2 cellular contexts compared by ENCODE assay signal in genomic region chr4:101977096-101977495, GRCh38.
TF ChIP-seq lines count a peak whose summit lies in the region.

No MANE protein-coding gene starts in this region.

TF ChIP-seq in HCT116, 20 proteins besides CTCF, POLR2A, EP300 and RAD21 (continued from another document):
- TF ChIP-seq ZBTB33 (IDR thresholded peaks at IDR 0.05; ENCODE audit: extremely low read depth, insufficient replicate concordance, low read length) (no peak), FOSL1 (IDR thresholded peaks at IDR 0.05; ENCODE audit: low read depth) (peak; percentile 87), EZH2phosphoT487 (IDR thresholded peaks at IDR 0.05; ENCODE audit: borderline replicate concordance) (no peak), ZNF274 (IDR thresholded peaks at IDR 0.05; ENCODE audit: low read depth, low read length) (no peak), CBX3 (IDR thresholded peaks at IDR 0.05; ENCODE audit: low read depth) (peak; percentile 98), POLR2AphosphoS5 (IDR thresholded peaks at IDR 0.05; ENCODE audit: low read depth, low read length) (peak; percentile 42; the same call in 1 of the 2 replicates), EZH2 (IDR thresholded peaks at IDR 0.05) (no peak), TCF7L2 (IDR thresholded peaks at IDR 0.05; ENCODE audit: borderline replicate concordance, extremely low read depth, insufficient read depth, insufficient read length) (no peak), SRF (IDR thresholded peaks at IDR 0.05; ENCODE audit: low read depth) (peak; percentile 46; the same call in 1 of the 2 replicates), SIN3A (IDR thresholded peaks at IDR 0.05; ENCODE audit: low read depth) (peak; percentile 77; the same call in 1 of the 2 replicates), YY1 (IDR thresholded peaks at IDR 0.05; ENCODE audit: extremely low read depth, insufficient replicate concordance, low read depth, low read length) (no peak), SP1 (IDR thresholded peaks at IDR 0.05; ENCODE audit: low read depth) (peak; percentile 87), EGR1 (IDR thresholded peaks at IDR 0.05; ENCODE audit: low read depth) (no peak)
- TF ChIP-seq, protein P1, sequence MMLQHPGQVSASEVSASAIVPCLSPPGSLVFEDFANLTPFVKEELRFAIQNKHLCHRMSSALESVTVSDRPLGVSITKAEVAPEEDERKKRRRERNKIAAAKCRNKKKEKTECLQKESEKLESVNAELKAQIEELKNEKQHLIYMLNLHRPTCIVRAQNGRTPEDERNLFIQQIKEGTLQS (IDR thresholded peaks at IDR 0.05) = peak; percentile 59; the same call in 1 of the 2 replicates
- TF ChIP-seq, protein P2, sequence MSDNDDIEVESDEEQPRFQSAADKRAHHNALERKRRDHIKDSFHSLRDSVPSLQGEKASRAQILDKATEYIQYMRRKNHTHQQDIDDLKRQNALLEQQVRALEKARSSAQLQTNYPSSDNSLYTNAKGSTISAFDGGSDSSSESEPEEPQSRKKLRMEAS (IDR thresholded peaks at IDR 0.05) = peak; percentile 91

TF ChIP-seq in SK-N-SH, 30 proteins besides CTCF, POLR2A, EP300 and RAD21 (continued from another document):
- TF ChIP-seq, protein P3, sequence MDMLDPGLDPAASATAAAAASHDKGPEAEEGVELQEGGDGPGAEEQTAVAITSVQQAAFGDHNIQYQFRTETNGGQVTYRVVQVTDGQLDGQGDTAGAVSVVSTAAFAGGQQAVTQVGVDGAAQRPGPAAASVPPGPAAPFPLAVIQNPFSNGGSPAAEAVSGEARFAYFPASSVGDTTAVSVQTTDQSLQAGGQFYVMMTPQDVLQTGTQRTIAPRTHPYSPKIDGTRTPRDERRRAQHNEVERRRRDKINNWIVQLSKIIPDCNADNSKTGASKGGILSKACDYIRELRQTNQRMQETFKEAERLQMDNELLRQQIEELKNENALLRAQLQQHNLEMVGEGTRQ (IDR thresholded peaks at IDR 0.05; ENCODE audit: borderline replicate concordance, low read depth, low read length) = no peak
- TF ChIP-seq RXRA (IDR thresholded peaks at IDR 0.05; ENCODE audit: borderline replicate concordance, low read depth) (peak; percentile 44; the same call in 1 of the 2 replicates), RCOR1 (IDR thresholded peaks at IDR 0.05; ENCODE audit: low read length) (no peak), ZBTB33 (IDR thresholded peaks at IDR 0.05; ENCODE audit: borderline replicate concordance, low read depth) (peak; percentile 48; the same call in 1 of the 2 replicates), TEAD4 (IDR thresholded peaks at IDR 0.05; ENCODE audit: borderline replicate concordance, insufficient read depth) (peak; percentile 78), FOSL2 (IDR thresholded peaks at IDR 0.05; ENCODE audit: borderline replicate concordance, low read depth) (peak; percentile 95), CHD2 (IDR thresholded peaks at IDR 0.05; ENCODE audit: low read length, partially characterized antibody) (no peak), SMC3 (IDR thresholded peaks at IDR 0.05; ENCODE audit: low read depth, low read length) (no peak), GABPA (IDR thresholded peaks at IDR 0.05; ENCODE audit: low read depth) (no peak), FOXJ3 (CRISPR knock-in tag; IDR thresholded peaks at IDR 0.05) (no peak), GATA2 (CRISPR knock-in tag; IDR thresholded peaks at IDR 0.05) (no peak), JUND (IDR thresholded peaks at IDR 0.05) (peak; percentile 91), TAF1 (IDR thresholded peaks at IDR 0.05; ENCODE audit: borderline replicate concordance, low read depth, low read length) (no peak), PBX3 (IDR thresholded peaks at IDR 0.05) (peak; percentile 92), YY1 (IDR thresholded peaks at IDR 0.05; ENCODE audit: low read depth) (no peak), EZH2phosphoT487 (IDR thresholded peaks at IDR 0.05; ENCODE audit: borderline replicate concordance, low read depth) (no peak), MEF2A (IDR thresholded peaks at IDR 0.05; ENCODE audit: borderline replicate concordance, low read depth) (no peak), NRF1 (IDR thresholded peaks at IDR 0.05; ENCODE audit: low read depth, low read length) (no peak)
- TF ChIP-seq, protein P4, sequence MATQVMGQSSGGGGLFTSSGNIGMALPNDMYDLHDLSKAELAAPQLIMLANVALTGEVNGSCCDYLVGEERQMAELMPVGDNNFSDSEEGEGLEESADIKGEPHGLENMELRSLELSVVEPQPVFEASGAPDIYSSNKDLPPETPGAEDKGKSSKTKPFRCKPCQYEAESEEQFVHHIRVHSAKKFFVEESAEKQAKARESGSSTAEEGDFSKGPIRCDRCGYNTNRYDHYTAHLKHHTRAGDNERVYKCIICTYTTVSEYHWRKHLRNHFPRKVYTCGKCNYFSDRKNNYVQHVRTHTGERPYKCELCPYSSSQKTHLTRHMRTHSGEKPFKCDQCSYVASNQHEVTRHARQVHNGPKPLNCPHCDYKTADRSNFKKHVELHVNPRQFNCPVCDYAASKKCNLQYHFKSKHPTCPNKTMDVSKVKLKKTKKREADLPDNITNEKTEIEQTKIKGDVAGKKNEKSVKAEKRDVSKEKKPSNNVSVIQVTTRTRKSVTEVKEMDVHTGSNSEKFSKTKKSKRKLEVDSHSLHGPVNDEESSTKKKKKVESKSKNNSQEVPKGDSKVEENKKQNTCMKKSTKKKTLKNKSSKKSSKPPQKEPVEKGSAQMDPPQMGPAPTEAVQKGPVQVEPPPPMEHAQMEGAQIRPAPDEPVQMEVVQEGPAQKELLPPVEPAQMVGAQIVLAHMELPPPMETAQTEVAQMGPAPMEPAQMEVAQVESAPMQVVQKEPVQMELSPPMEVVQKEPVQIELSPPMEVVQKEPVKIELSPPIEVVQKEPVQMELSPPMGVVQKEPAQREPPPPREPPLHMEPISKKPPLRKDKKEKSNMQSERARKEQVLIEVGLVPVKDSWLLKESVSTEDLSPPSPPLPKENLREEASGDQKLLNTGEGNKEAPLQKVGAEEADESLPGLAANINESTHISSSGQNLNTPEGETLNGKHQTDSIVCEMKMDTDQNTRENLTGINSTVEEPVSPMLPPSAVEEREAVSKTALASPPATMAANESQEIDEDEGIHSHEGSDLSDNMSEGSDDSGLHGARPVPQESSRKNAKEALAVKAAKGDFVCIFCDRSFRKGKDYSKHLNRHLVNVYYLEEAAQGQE (IDR thresholded peaks at IDR 0.05; ENCODE audit: low read depth, low read length) = no peak
- TF ChIP-seq, protein P2 (IDR thresholded peaks at IDR 0.05; ENCODE audit: low read depth) = peak; percentile 83
- TF ChIP-seq, protein P5, sequence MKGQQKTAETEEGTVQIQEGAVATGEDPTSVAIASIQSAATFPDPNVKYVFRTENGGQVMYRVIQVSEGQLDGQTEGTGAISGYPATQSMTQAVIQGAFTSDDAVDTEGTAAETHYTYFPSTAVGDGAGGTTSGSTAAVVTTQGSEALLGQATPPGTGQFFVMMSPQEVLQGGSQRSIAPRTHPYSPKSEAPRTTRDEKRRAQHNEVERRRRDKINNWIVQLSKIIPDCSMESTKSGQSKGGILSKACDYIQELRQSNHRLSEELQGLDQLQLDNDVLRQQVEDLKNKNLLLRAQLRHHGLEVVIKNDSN (IDR thresholded peaks at IDR 0.05; ENCODE audit: borderline replicate concordance, low read depth) = no peak
TF ChIP-seq in SK-N-SH: peak in this region for 13.
